26 cellular contexts compared by ENCODE assay signal in the genomic region with DNA sequence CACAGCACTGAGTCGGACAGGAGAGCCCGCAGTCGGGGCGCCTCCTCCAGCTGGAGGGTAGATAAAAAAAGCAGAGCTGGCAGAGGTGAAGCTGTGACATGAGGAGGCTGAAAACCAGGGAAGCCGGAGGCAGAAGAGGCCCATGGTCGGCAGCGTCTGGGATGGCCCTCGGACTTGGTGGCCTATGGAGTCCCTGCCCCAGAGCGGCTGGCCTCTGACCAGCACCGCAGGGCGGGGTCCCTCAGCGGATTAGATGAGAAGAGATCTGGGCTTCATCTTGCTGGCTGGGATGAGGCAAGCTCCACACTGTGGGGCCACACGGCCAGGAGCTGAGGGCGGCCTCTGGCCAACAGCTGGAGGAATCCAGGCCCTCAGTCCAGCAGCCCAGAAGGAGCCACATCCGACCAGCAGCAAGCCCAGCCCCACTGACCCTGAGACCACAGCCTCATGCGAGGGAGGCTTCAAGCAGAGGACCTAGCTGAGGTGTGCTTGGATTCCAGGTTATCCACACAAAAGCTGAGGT.
"Had no signal": no experiment of that assay in that cellular context is flagged by ENCODE, and none has a peak within 500 bp of the region (broad histone marks: within the 10 kb centered on the region; RNA-seq: fewer than 3 reads in every experiment).

No MANE protein-coding gene starts in this region.

- H3K9me3 Mint-ChIP-seq: activated CD8-positive, alpha-beta T cell treated with anti-CD3 and anti-CD28 coated beads for 36 hours; activated naive CD4-positive, alpha-beta T cell treated with anti-CD3 and anti-CD28 coated beads, Interleukin-2, amount 50 U/mL, for 72 hours; naive thymus-derived CD8-positive, alpha-beta T cell had no signal

- H3K4me3 Mint-ChIP-seq: activated CD8-positive, alpha-beta T cell treated with anti-CD3 and anti-CD28 coated beads for 36 hours; naive thymus-derived CD8-positive, alpha-beta T cell had no signal

- DNase-seq: activated CD4-positive, alpha-beta T cell treated with anti-CD3 and anti-CD28 coated beads, Interleukin-2, amount 50 U/mL, for 1 hour; activated CD4-positive, CD25-positive, alpha-beta regulatory T cell treated with anti-CD3 and anti-CD28 coated beads, Interleukin-2, amount 50 U/mL, for 72 hours; activated CD8-positive, alpha-beta T cell treated with anti-CD3 and anti-CD28 coated beads for 36 hours; activated naive CD4-positive, alpha-beta T cell; activated T-cell treated with anti-CD3 and anti-CD28 coated beads, Interleukin-2, amount 50 U/mL, for 48 hours; dermis blood vessel endothelial cell; effector CD4-positive, alpha-beta T cell; foreskin keratinocyte; heart right ventricle; kidney glomerular epithelial cell; lower lobe of right lung; mesenchymal stem cell; naive thymus-derived CD8-positive, alpha-beta T cell; stimulated activated CD4-positive, alpha-beta T cell treated with anti-CD3 and anti-CD28 coated beads, Interleukin-12 subunit alpha, Interleukin-12 subunit beta, amount 100 ng/mL, for 4 hours; stimulated activated CD4-positive, alpha-beta T cell treated with anti-CD3 and anti-CD28 coated beads, Interleukin-4, amount 100 ng/mL, for 1 hour; T-helper 2 cell; tibial artery had no signal

- H3K9me3 ChIP-seq: esophagus muscularis mucosa, lower lobe of right lung, suprapubic skin had no signal

- H3K27me3 ChIP-seq: breast epithelium, esophagus muscularis mucosa, foreskin keratinocyte, heart right ventricle, suprapubic skin, tibial artery had no signal

- H3K27ac ChIP-seq: breast epithelium, esophagus muscularis mucosa, foreskin keratinocyte, heart right ventricle, lower lobe of right lung, skin epidermis, suprapubic skin, tibial artery had no signal

- H3K4me3 ChIP-seq: breast epithelium, esophagus muscularis mucosa, heart right ventricle, lower lobe of right lung, skin epidermis, suprapubic skin, tibial artery had no signal

- H3K36me3 ChIP-seq: breast epithelium had no signal

- H3K27ac Mint-ChIP-seq: activated CD8-positive, alpha-beta T cell treated with anti-CD3 and anti-CD28 coated beads for 36 hours; progenitor cell of endocrine pancreas had no signal

- ATAC-seq: activated CD8-positive, alpha-beta T cell treated with anti-CD3 and anti-CD28 coated beads for 36 hours; activated naive CD4-positive, alpha-beta T cell treated with anti-CD3 and anti-CD28 coated beads, Interleukin-2, amount 50 U/mL, for 72 hours; foreskin keratinocyte; heart right ventricle; left lobe of liver; lower lobe of right lung; naive thymus-derived CD8-positive, alpha-beta T cell; sciatic nerve had no signal

- FAIRE-seq: colon had no signal

- H3K27me3 Mint-ChIP-seq: activated CD8-positive, alpha-beta T cell treated with anti-CD3 and anti-CD28 coated beads for 36 hours; naive thymus-derived CD8-positive, alpha-beta T cell; progenitor cell of endocrine pancreas had no signal

- H3K4me1 ChIP-seq: breast epithelium, esophagus muscularis mucosa, foreskin keratinocyte, heart right ventricle, lower lobe of right lung, suprapubic skin, tibial artery had no signal
